In the genomic region with DNA sequence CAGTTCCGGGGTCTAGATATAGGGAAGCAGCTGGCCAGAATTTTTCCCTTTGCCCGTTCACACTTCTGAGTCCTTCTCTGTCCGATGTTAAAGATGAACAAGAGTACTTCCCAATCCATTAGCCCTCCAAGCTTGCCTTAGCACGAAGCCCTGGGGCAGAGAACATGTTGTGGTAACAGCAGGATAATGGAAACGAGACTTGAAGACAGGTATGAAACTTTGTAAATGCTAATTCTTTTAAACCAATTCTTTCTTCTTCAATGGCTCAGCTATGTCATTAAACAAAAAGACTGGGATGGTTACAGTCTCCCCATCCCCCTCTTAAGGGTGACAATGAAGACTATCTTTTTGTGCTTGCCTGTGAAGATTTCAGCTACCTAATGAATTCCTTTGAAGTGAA, we compare ENCODE assay signal across 18 cellular contexts.
A peak's percentile ranks its signal among the peaks of the same experiment; 100 is the strongest.
DNase-seq lines count a peak whose midpoint lies in the region; ATAC-seq and TF ChIP-seq lines count a peak whose summit lies in the region.
"Had no signal": no experiment of that assay in that cellular context is flagged by ENCODE, and none has a peak within 500 bp of the region (broad histone marks: within the 10 kb centered on the region; RNA-seq: fewer than 3 reads in every experiment).

No MANE protein-coding gene starts in this region.

- H3K9ac ChIP-seq in HUES48 (ENCODE audit: low read depth, low read length), result no peak overlapping the region
- no peak overlapping the region for H3K9ac ChIP-seq in endodermal cell (ENCODE audit: extremely low read depth, low read length, poor library complexity, severe bottlenecking)
- H3K9ac ChIP-seq in iPS-20b (ENCODE audit: low read depth, low read length), result no peak overlapping the region

- DNase-seq in endodermal cell (peak; percentile 57), SHP77 (lab: John Stamatoyannopoulos, UW) (no peak)
- DNase-seq: BE2C, DMS53, EL, Kasumi-1, NCI-H1694, NCI-H2081, NCI-H446, NCI-H526, OCI-M1, SW 1271 had no signal

- H3K27me3 Mint-ChIP-seq in endodermal cell (ENCODE audit: insufficient read depth), result no peaks in the 10 kb centered on the region

- H3K4me3 ChIP-seq in HUES48 (ENCODE audit: low read depth, low read length) (0 out of 2 replicates have a peak overlapping the region, but pooled peaks have one; percentile 26), endodermal cell (ENCODE audit: low read length) (peak overlapping the region; percentile 10), iPS-20b (ENCODE audit: low read length) (peak overlapping the region; percentile 40)

- H3K9me3 ChIP-seq in HUES48 (ENCODE audit: control insufficient read depth, insufficient read depth, low read length), result no peaks in the 10 kb centered on the region
- no peaks in the 10 kb centered on the region for H3K9me3 ChIP-seq in endodermal cell (ENCODE audit: control insufficient read depth, low read length)
- no peaks in the 10 kb centered on the region for H3K9me3 ChIP-seq in iPS-20b (ENCODE audit: insufficient read depth, low read depth, low read length)
- H3K9me3 ChIP-seq: BE2C had no signal

- peaks cover 22% of the 10 kb centered on the region for H3K4me1 Mint-ChIP-seq in endodermal cell

- no peaks in the 10 kb centered on the region for H3K36me3 Mint-ChIP-seq in endodermal cell (ENCODE audit: low read depth)

- H3K36me3 ChIP-seq in HUES48 (ENCODE audit: control insufficient read depth, insufficient read depth, low read length) (no peaks in the 10 kb centered on the region), endodermal cell (ENCODE audit: control insufficient read depth, insufficient read depth, low read length) (no peaks in the 10 kb centered on the region), iPS-20b (ENCODE audit: insufficient read depth, low read depth, low read length) (no peaks in the 10 kb centered on the region)
- H3K36me3 ChIP-seq: BE2C had no signal

- no peak for TF ChIP-seq CTCF in endodermal cell (conservative IDR thresholded peaks at IDR 0.05)

- no peak overlapping the region for H3K4me3 Mint-ChIP-seq in endodermal cell

- ATAC-seq in GM21390 (IDR thresholded peaks at IDR 0.05; ENCODE audit: unreplicated experiment) (no peak), GM19463 (IDR thresholded peaks at IDR 0.05; ENCODE audit: unreplicated experiment) (no peak), GM18511 (IDR thresholded peaks at IDR 0.05; ENCODE audit: unreplicated experiment) (no peak)
- ATAC-seq: HCT116 had no signal

- peaks cover 7% of the 10 kb centered on the region; the same call in 1 of the 2 replicates for H3K27me3 ChIP-seq in HUES48 (ENCODE audit: control insufficient read depth, insufficient read depth, low read length)
- no peaks in the 10 kb centered on the region for H3K27me3 ChIP-seq in endodermal cell (ENCODE audit: control insufficient read depth, insufficient read depth, low read length, poor library complexity, severe bottlenecking)
- peaks cover 8% of the 10 kb centered on the region; the same call in 1 of the 2 replicates for H3K27me3 ChIP-seq in iPS-20b (ENCODE audit: insufficient read depth, low read length)
- H3K27me3 ChIP-seq: BE2C had no signal

- H3K27ac ChIP-seq in HUES48 (ENCODE audit: low read depth, low read length), result peak overlapping the region; percentile 61
- H3K27ac ChIP-seq in endodermal cell (ENCODE audit: low read depth, low read length), result no peak overlapping the region
- no peak overlapping the region for H3K27ac ChIP-seq in iPS-20b (ENCODE audit: low read length)

- peaks cover 26% of the 10 kb centered on the region for H3K4me1 ChIP-seq in HUES48 (ENCODE audit: control insufficient read depth, insufficient read depth, low read length)
- peaks cover 8% of the 10 kb centered on the region for H3K4me1 ChIP-seq in endodermal cell (ENCODE audit: control insufficient read depth, insufficient read depth, low read length)
- peaks cover 16% of the 10 kb centered on the region for H3K4me1 ChIP-seq in iPS-20b (ENCODE audit: insufficient read depth, low read length)
- H3K4me1 ChIP-seq: BE2C had no signal

- H3K9me3 Mint-ChIP-seq in endodermal cell, result no peaks in the 10 kb centered on the region

- H3K27ac Mint-ChIP-seq in endodermal cell, result no peak overlapping the region

- 51 to 69% methylated on average over 3 to 5 of the region's 5 CpGs for WGBS in endodermal cell (ENCODE audit: insufficient coverage in 1 of 2, insufficient read length in 1 of 2), 2 experiments
